8 cellular contexts compared by ENCODE assay signal in the genomic region with DNA sequence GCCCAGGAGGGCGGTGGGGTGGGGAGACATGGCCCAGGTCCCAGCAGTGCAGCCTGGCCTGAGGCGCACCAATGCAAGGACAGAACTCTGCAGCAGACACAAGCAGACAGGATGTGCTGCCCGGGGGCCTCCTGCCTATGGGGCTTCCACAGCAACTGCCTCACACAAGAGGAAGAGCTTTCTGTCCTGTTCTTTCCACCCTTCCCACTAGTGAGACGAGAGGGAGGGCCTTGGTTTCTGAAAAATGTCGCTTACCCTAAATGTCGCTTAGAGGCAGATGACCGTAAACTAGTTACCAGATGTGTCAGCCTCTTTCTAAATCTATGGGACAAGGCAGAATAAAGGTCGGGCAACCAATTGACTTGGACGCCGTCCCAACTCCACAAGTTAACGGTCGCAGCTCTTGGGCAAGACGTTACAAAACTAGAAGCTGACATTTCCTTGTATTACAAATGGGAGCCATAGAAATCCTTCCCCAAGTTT. TPM values are rescaled to one million over a fixed set of nuclear protein-coding genes. Genes with fewer than 3 reads are reported as not detected.
DNase-seq lines count a peak whose midpoint lies in the region; ATAC-seq and TF ChIP-seq lines count a peak whose summit lies in the region.

A gene with protein sequence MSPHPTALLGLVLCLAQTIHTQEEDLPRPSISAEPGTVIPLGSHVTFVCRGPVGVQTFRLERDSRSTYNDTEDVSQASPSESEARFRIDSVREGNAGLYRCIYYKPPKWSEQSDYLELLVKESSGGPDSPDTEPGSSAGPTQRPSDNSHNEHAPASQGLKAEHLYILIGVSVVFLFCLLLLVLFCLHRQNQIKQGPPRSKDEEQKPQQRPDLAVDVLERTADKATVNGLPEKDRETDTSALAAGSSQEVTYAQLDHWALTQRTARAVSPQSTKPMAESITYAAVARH (minus strand): TSS at position 157 of the 483 bp plus-strand sequence. CDS start 127 bp downstream, at position 30.

- H3K79me2 ChIP-seq in Karpas-422 (ENCODE audit: low read length), result no peaks in the 10 kb centered on the region

- peak within 1 kb of the TSS; percentile 89 for H3K4me3 Mint-ChIP-seq in activated naive CD4-positive, alpha-beta T cell treated with anti-CD3 and anti-CD28 coated beads for 36 hours

- H3K27me3 Mint-ChIP-seq in activated naive CD4-positive, alpha-beta T cell treated with anti-CD3 and anti-CD28 coated beads for 36 hours (ENCODE audit: low read depth), result peaks cover 8% of the 10 kb centered on the region

- no peak for TF ChIP-seq CTCF in thoracic aorta (IDR thresholded peaks at IDR 0.05)

- no peaks in the 10 kb centered on the region for H3K9me3 ChIP-seq in thoracic aorta
- H3K9me3 ChIP-seq in Karpas-422 (ENCODE audit: low read length), result no peaks in the 10 kb centered on the region

- H3K4me3 ChIP-seq in thoracic aorta (peak within 1 kb of the TSS; percentile 43), Karpas-422 (ENCODE audit: low read length) (no peak within 1 kb of the TSS)

- H3K4me1 Mint-ChIP-seq in activated naive CD4-positive, alpha-beta T cell treated with anti-CD3 and anti-CD28 coated beads for 36 hours (ENCODE audit: low read depth), result peaks cover 67% of the 10 kb centered on the region

- no peaks in the 10 kb centered on the region for H3K9me3 Mint-ChIP-seq in activated naive CD4-positive, alpha-beta T cell treated with anti-CD3 and anti-CD28 coated beads for 36 hours

- CTCF ChIA-PET in activated naive CD4-positive, alpha-beta T cell treated with anti-CD3 and anti-CD28 coated beads for 36 hours (lab: Charles Lee), result interaction anchor here (0.6 to 1.8 kb wide), 5 partner anchors 10 to 262 kb away, joined by 3 to 16 read pairs (median 4); no protein-coding TSS in a partner anchor

- peak within 1 kb of the TSS in 1 of 2 donors; percentile 14 for H3K27ac ChIP-seq in thoracic aorta
- H3K27ac ChIP-seq in Karpas-422 (ENCODE audit: low read length), result no peak within 1 kb of the TSS

- H3K9me2 ChIP-seq in Karpas-422 (replicated peaks; ENCODE audit: insufficient read depth, low read length), result no peaks in the 10 kb centered on the region

- intact Hi-C loops in activated naive CD4-positive, alpha-beta T cell treated with anti-CD3 and anti-CD28 coated beads for 36 hours (cut with micrococcal nuclease), result loop anchor here (1.0 to 5.0 kb wide), 4 partner anchors 13 to 498 kb away; a partner anchor contains a TSS

- H2AFZ ChIP-seq in Karpas-422 (ENCODE audit: low read length), result no peak within 1 kb of the TSS

- H3K36me3 ChIP-seq in thoracic aorta, result no peaks in the 10 kb centered on the region
- no peaks in the 10 kb centered on the region for H3K36me3 ChIP-seq in Karpas-422 (ENCODE audit: insufficient read depth, low read length)

- no peaks in the 10 kb centered on the region for H3K4me1 ChIP-seq in thoracic aorta (ENCODE audit: control insufficient read depth in 1 of 2, low read depth in 2 of 2)
- H3K4me1 ChIP-seq in Karpas-422 (ENCODE audit: low read length), result peaks cover 25% of the 10 kb centered on the region

- ATAC-seq in thoracic aorta (ENCODE audit: insufficient number of reproducible peaks, low FRiP score, low read depth), result no peak
- ATAC-seq in HG03469 (IDR thresholded peaks at IDR 0.05; ENCODE audit: unreplicated experiment), result no peak

- no peak within 1 kb of the TSS for H3K9ac ChIP-seq in Karpas-422 (ENCODE audit: low read length)

- peak; percentile 16 for DNase-seq in T follicular helper cell (ENCODE audit: low read depth)
- DNase-seq in activated naive CD4-positive, alpha-beta T cell treated with anti-CD3 and anti-CD28 coated beads for 36 hours, result peak; percentile 79
- peak; percentile 50 for DNase-seq in medulla oblongata (ENCODE audit: extremely low spot score)
- DNase-seq in thoracic aorta (ENCODE audit: low spot score), result no peak
- no peak for DNase-seq in NCI-H2171 treated with DMSO at 0.1 percent for 48 hours (lab: John Stamatoyannopoulos, UW)
- DNase-seq in Karpas-422, result no peak
- DNase-seq in NCI-H345 treated with DMSO at 0.1 percent for 48 hours (lab: John Stamatoyannopoulos, UW; ENCODE audit: unreplicated experiment), result no peak

- H3K4me2 ChIP-seq in Karpas-422 (ENCODE audit: low read depth, low read length, poor library complexity, severe bottlenecking), result no peak within 1 kb of the TSS

- H3K27me3 ChIP-seq in thoracic aorta (replicated peaks; ENCODE audit: insufficient read depth) (no peaks in the 10 kb centered on the region), Karpas-422 (ENCODE audit: low read length) (peaks cover 3% of the 10 kb centered on the region; the same call in 1 of the 2 replicates)

- H3K36me3 Mint-ChIP-seq in activated naive CD4-positive, alpha-beta T cell treated with anti-CD3 and anti-CD28 coated beads for 36 hours (ENCODE audit: low read depth), result peaks cover 1% of the 10 kb centered on the region

- peak within 1 kb of the TSS; percentile 91 for H3K27ac Mint-ChIP-seq in activated naive CD4-positive, alpha-beta T cell treated with anti-CD3 and anti-CD28 coated beads for 36 hours

- H4K20me1 ChIP-seq in Karpas-422 (ENCODE audit: insufficient read depth, low read depth, low read length), result no peaks in the 10 kb centered on the region

RNA-seq across cellular contexts. Expression of the gene that starts here (rescaled TPM):
- total RNA-seq in activated naive CD4-positive, alpha-beta T cell treated with anti-CD3 and anti-CD28 coated beads for 36 hours, result 1 to 10 TPM; 5.2 to 5.7 TPM
- total RNA-seq in thoracic aorta, result 10 to 100 TPM; 31.2 to 64.7 TPM
- 0.15 and 0.61 TPM in 2 replicates for total RNA-seq in Karpas-422 (2014; rRNA removed; shearing (Covaris generic); ENCODE audit: low replicate concordance)

Comparison
In these comparisons a context has a peak if more than half of its experiments do, and no peak if none do; other contexts are left out.
1. RNA of the gene that starts here (total RNA-seq): 31.2 to 64.7 TPM in thoracic aorta; 5.2 to 5.7 TPM in activated naive CD4-positive, alpha-beta T cell treated with anti-CD3 and anti-CD28 coated beads for 36 hours and 0.15 to 0.61 TPM in Karpas-422; every median in the first group is over 4 times any median in the second.
2. DNase-seq: peak in T follicular helper cell (single experiment), activated naive CD4-positive, alpha-beta T cell treated with anti-CD3 and anti-CD28 coated beads for 36 hours (single experiment) and medulla oblongata (single experiment); none in thoracic aorta (single experiment), NCI-H2171 treated with DMSO at 0.1 percent for 48 hours (single experiment), Karpas-422 (single experiment) and NCI-H345 treated with DMSO at 0.1 percent for 48 hours (single experiment).